8 cellular contexts compared by ENCODE assay signal in genomic region chr6:113763883-113764282, GRCh38.
DNase-seq lines count a peak whose midpoint lies in the region; ATAC-seq and TF ChIP-seq lines count a peak whose summit lies in the region.

No MANE protein-coding gene starts in this region.

- H3K27ac Mint-ChIP-seq in GM23338, result 0 out of 2 replicates have a peak overlapping the region, but pooled peaks have one; percentile 2

- peak overlapping the region; percentile 83 for H2AFZ ChIP-seq in GM23338

- no peaks in the 10 kb centered on the region for H3F3A ChIP-seq in GM23338 (replicated peaks; ENCODE audit: low read depth)

- no peak overlapping the region for H3K27ac ChIP-seq in GM23338 (ENCODE audit: low read depth)
- H3K27ac ChIP-seq in colonic mucosa, result no peak overlapping the region

- ATAC-seq in GM23338, result no peak

- no peak overlapping the region for H3K9ac ChIP-seq in colonic mucosa (ENCODE audit: low read depth in 2 of 2, low read length in 2 of 2)

- no peaks in the 10 kb centered on the region for H3K9me3 Mint-ChIP-seq in GM23338

- H3K79me2 ChIP-seq in GM23338 (replicated peaks; ENCODE audit: insufficient read depth), result no peaks in the 10 kb centered on the region

- no peaks in the 10 kb centered on the region for H4K20me1 ChIP-seq in GM23338 (replicated peaks; ENCODE audit: insufficient read depth)

- H3K27me3 ChIP-seq in GM23338 (ENCODE audit: insufficient read depth), result no peaks in the 10 kb centered on the region
- H3K27me3 ChIP-seq in kidney epithelial cell (ENCODE audit: control insufficient read depth, insufficient read depth, low read length), result no peaks in the 10 kb centered on the region
- H3K27me3 ChIP-seq in colonic mucosa, result no peaks in the 10 kb centered on the region

- peaks cover 3% of the 10 kb centered on the region; the same call in 1 of the 3 replicates for H3K4me1 Mint-ChIP-seq in GM23338

- peaks cover 2% of the 10 kb centered on the region for H3K27me3 Mint-ChIP-seq in GM23338 (ENCODE audit: insufficient read depth, low read depth, poor library complexity)

- peak; percentile 30 for DNase-seq in GM13976 (ENCODE audit: low spot score)
- no peak for DNase-seq in GM23338 (ENCODE audit: low spot score)
- DNase-seq in NOMO-1 treated with DMSO at 0.1 percent for 48 hours (lab: John Stamatoyannopoulos, UW; ENCODE audit: unreplicated experiment), result peak; percentile 63
- peak; percentile 60 for DNase-seq in kidney epithelial cell (ENCODE audit: low read depth)
- DNase-seq in HT-29 (ENCODE audit: low spot score), result no peak
- no peak for DNase-seq in NCI-H1694 (lab: John Stamatoyannopoulos, UW)
- no peak for DNase-seq in NCI-H82 (lab: John Stamatoyannopoulos, UW)
- DNase-seq in colonic mucosa, result no peak

- H3K4me3 Mint-ChIP-seq in GM23338, result no peak overlapping the region

- in situ Hi-C loops in GM13976 (cut with MboI; ENCODE audit: low sequenced_read_pairs, unreplicated experiment), result no loop called here

- H3K36me3 Mint-ChIP-seq in GM23338 (ENCODE audit: low read depth), result no peaks in the 10 kb centered on the region

- intact Hi-C loops in colonic mucosa (cut with DNase I), result no loop called here

- H3K36me3 ChIP-seq in GM23338 (ENCODE audit: insufficient read depth) (no peaks in the 10 kb centered on the region), kidney epithelial cell (ENCODE audit: control insufficient read depth, insufficient read depth, low read length) (no peaks in the 10 kb centered on the region), colonic mucosa (no peaks in the 10 kb centered on the region)

- TF ChIP-seq CTCF in GM13976 (IDR thresholded peaks at IDR 0.05; ENCODE audit: borderline replicate concordance, control extremely low read depth, extremely low read depth, insufficient read depth, missing control alignments) (no peak), GM23338 (conservative IDR thresholded peaks at IDR 0.05; ENCODE audit: low read depth in 2 of 2) (no peak), kidney epithelial cell (IDR thresholded peaks at IDR 0.05; ENCODE audit: insufficient read depth, low read length, poor library complexity, severe bottlenecking) (no peak), colonic mucosa (IDR thresholded peaks at IDR 0.05) (no peak)

- H3K4me2 ChIP-seq in GM23338, result no peak overlapping the region

- H3K9me3 ChIP-seq in colonic mucosa, result no peaks in the 10 kb centered on the region

- no peak overlapping the region for H3K4me3 ChIP-seq in GM23338
- H3K4me3 ChIP-seq in kidney epithelial cell (ENCODE audit: low read depth, low read length), result no peak overlapping the region
- no peak overlapping the region for H3K4me3 ChIP-seq in colonic mucosa

- H3K4me1 ChIP-seq in GM23338 (ENCODE audit: insufficient read depth) (no peaks in the 10 kb centered on the region), colonic mucosa (no peaks in the 10 kb centered on the region)

- H3K9me2 ChIP-seq in GM23338 (ENCODE audit: insufficient read depth), result no peaks in the 10 kb centered on the region

TF ChIP-seq in GM23338, 12 proteins besides CTCF, POLR2A, EP300 and RAD21:
- TF ChIP-seq JUNB (IDR thresholded peaks at IDR 0.05; ENCODE audit: unreplicated experiment) (no peak), EZH2 (IDR thresholded peaks at IDR 0.05; ENCODE audit: low read depth, unreplicated experiment) (no peak), POLR2AphosphoS5 (IDR thresholded peaks at IDR 0.05; ENCODE audit: low read depth) (no peak), ZNF331 (CRISPR knock-in tag; IDR thresholded peaks at IDR 0.05; ENCODE audit: low read depth) (no peak), ZNF114 (CRISPR knock-in tag; IDR thresholded peaks at IDR 0.05) (no peak), ETS1 (IDR thresholded peaks at IDR 0.05) (no peak), STAT1 (IDR thresholded peaks at IDR 0.05; ENCODE audit: unreplicated experiment) (no peak), EZH2phosphoT487 (IDR thresholded peaks at IDR 0.05; ENCODE audit: unreplicated experiment) (no peak), NANOG (IDR thresholded peaks at IDR 0.05; ENCODE audit: borderline replicate concordance) (no peak)

Comparison
In these comparisons a context has a peak if more than half of its experiments do, and no peak if none do; other contexts are left out.
1. DNase-seq: peak in GM13976 (single experiment), NOMO-1 treated with DMSO at 0.1 percent for 48 hours (single experiment) and kidney epithelial cell (single experiment); none in GM23338 (single experiment), HT-29 (single experiment), NCI-H1694 (single experiment), NCI-H82 (single experiment) and colonic mucosa (single experiment).